ENCODE assay signal across 2 cellular contexts in the genomic region with DNA sequence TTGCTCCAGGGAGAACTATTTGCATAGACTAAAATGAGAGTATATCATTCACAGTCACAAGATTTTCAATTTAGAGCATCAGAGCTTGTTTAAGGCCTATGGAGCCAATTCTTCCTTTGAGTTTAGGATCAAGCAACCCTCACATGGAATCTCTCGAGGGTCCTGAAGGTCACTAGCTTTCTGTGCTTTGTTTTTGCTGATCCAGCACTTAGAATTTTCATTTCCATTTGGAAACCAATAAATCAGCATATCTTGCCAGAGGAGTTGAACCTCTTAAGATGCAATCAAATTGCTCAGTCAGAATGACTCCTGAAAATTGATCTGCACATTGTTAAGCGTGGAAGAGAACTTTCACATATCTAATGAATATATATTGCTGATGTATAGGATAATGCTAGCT.
TF ChIP-seq lines count a peak whose summit lies in the region.

No MANE protein-coding gene starts in this region.

TF ChIP-seq in A549, 52 proteins besides CTCF, POLR2A, EP300 and RAD21:
- TF ChIP-seq, protein P1, sequence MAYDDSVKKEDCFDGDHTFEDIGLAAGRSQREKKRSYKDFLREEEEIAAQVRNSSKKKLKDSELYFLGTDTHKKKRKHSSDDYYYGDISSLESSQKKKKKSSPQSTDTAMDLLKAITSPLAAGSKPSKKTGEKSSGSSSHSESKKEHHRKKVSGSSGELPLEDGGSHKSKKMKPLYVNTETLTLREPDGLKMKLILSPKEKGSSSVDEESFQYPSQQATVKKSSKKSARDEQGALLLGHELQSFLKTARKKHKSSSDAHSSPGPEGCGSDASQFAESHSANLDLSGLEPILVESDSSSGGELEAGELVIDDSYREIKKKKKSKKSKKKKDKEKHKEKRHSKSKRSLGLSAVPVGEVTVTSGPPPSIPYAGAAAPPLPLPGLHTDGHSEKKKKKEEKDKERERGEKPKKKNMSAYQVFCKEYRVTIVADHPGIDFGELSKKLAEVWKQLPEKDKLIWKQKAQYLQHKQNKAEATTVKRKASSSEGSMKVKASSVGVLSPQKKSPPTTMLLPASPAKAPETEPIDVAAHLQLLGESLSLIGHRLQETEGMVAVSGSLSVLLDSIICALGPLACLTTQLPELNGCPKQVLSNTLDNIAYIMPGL (CRISPR knock-in tag; IDR thresholded peaks at IDR 0.05; ENCODE audit: borderline replicate concordance): no peak
- TF ChIP-seq, protein P2, sequence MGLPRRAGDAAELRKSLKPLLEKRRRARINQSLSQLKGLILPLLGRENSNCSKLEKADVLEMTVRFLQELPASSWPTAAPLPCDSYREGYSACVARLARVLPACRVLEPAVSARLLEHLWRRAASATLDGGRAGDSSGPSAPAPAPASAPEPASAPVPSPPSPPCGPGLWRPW (IDR thresholded peaks at IDR 0.05): no peak
- TF ChIP-seq MAFK (IDR thresholded peaks at IDR 0.05; ENCODE audit: partially characterized antibody) (peak; percentile 29), FOSL2 (IDR thresholded peaks at IDR 0.05) (no peak), FOSL2 (CRISPR knock-in tag; IDR thresholded peaks at IDR 0.05) (no peak)
- TF ChIP-seq, protein P3, sequence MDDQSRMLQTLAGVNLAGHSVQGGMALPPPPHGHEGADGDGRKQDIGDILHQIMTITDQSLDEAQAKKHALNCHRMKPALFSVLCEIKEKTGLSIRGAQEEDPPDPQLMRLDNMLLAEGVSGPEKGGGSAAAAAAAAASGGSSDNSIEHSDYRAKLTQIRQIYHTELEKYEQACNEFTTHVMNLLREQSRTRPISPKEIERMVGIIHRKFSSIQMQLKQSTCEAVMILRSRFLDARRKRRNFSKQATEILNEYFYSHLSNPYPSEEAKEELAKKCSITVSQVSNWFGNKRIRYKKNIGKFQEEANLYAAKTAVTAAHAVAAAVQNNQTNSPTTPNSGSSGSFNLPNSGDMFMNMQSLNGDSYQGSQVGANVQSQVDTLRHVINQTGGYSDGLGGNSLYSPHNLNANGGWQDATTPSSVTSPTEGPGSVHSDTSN (IDR thresholded peaks at IDR 0.05): no peak
TF ChIP-seq in A549: peak in this region for 1.

TF ChIP-seq in K562, 482 proteins besides CTCF, POLR2A, EP300 and RAD21 (continued from another document):
- TF ChIP-seq SAFB2 (IDR thresholded peaks at IDR 0.05; ENCODE audit: borderline replicate concordance, low read depth, low read length, severe bottlenecking) (no peak), C11orf30 (IDR thresholded peaks at IDR 0.05; ENCODE audit: low read depth) (peak; percentile 12; the same call in 1 of the 2 replicates)
